8 cellular contexts compared by ENCODE assay signal in the genomic region with DNA sequence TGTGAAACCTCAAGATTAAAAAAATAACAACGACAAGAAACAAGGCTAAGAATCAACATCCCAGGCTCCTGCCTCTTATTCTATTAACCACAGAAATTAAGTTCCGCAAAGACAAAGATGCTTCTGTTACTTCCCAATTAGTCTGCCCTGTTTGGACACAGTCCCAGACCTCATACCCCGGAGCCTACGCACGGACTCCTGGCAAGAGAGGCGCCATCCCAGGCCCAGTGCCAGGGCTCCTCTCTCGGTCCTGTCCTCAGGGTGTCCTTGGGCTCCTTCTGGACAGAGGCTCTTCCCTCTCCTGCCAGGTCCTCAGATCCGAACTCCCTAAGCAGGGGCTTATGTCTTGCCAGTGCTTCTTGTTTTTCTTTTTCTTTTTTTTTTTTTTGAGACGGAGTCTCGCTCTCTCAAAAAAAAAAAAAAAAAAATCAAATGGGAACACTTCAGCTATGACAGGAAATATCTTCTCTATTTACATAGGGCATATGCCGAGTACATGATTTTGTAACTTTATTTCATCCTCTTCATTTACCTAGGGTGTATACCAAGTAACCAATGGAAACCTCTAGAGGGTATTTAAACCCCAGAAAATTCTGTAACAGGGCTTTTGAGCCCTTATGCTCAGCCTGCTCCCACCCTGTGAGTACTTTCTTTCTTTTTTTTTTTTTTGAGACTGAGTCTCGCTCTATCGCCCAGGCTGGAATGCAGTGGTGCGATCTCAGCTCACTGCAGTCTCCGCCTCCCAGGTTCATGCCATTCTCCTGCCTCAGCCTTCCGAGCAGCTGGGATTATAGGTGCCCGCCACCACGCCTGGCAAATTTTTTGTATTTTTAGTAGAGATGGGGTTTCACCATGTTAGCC. TPM values are rescaled to one million over a fixed set of nuclear protein-coding genes. Genes with fewer than 3 reads are reported as not detected.
A peak's percentile ranks its signal among the peaks of the same experiment; 100 is the strongest.
DNase-seq lines count a peak whose midpoint lies in the region; ATAC-seq and TF ChIP-seq lines count a peak whose summit lies in the region.

No MANE protein-coding gene starts in this region.

- peak overlapping the region; percentile 72 to 75 for H3K27ac ChIP-seq in esophagus (ENCODE audit: low read depth in 2 of 2, low read length in 1 of 2)

- ATAC-seq in GM18868 (IDR thresholded peaks at IDR 0.05; ENCODE audit: unreplicated experiment) = no peak

- no peaks in the 10 kb centered on the region for H3K27me3 Mint-ChIP-seq in nephron (ENCODE audit: low read depth)

- no peak overlapping the region for H3K4me3 ChIP-seq in esophagus (ENCODE audit: low read depth in 1 of 2, low read length in 2 of 2)

- H3K4me1 Mint-ChIP-seq in nephron = peaks cover 25% of the 10 kb centered on the region

- 22 to 29% methylated on average over 17 to 18 of the region's 18 CpGs for WGBS in esophagus, 2 donors

- H3K27me3 ChIP-seq in esophagus (ENCODE audit: control insufficient read depth in 1 of 2, insufficient read depth in 2 of 2, low read length in 2 of 2) = no peaks in the 10 kb centered on the region

- peak overlapping the region in 2 of 3 experiments; percentile 21 to 36 for H3K4me3 Mint-ChIP-seq in nephron

- no peaks in the 10 kb centered on the region for H3K9me3 ChIP-seq in esophagus (ENCODE audit: control insufficient read depth in 2 of 2, insufficient read depth in 1 of 2, low read depth in 1 of 2, low read length in 1 of 2)

- H3K4me1 ChIP-seq in esophagus (ENCODE audit: control insufficient read depth in 2 of 2, insufficient read depth in 2 of 2, low read length in 1 of 2) = peaks cover 0 to 5% of the 10 kb centered on the region in 2 donors

- no peaks in the 10 kb centered on the region for H3K36me3 ChIP-seq in esophagus (ENCODE audit: control insufficient read depth in 2 of 2, insufficient read depth in 2 of 2, low read length in 1 of 2)

- H3K9me3 Mint-ChIP-seq in nephron = no peaks in the 10 kb centered on the region

- DNase-seq in CD1c-positive myeloid dendritic cell (ENCODE audit: extremely low spot score) = peak; percentile 81
- peak; percentile 22 for DNase-seq in NOMO-1 treated with dmso at 0.1 percent for 144 hours (lab: John Stamatoyannopoulos, UW; ENCODE audit: unreplicated experiment)
- DNase-seq in NCI-H128 (lab: John Stamatoyannopoulos, UW; ENCODE audit: unreplicated experiment) = no peak
- DNase-seq in HT-29 (ENCODE audit: low spot score) = no peak
- DNase-seq in stimulated activated CD4-positive, alpha-beta T cell treated with anti-CD3 and anti-CD28 coated beads, Interleukin-1b, Interleukin-23, amount 100 ng/mL, for 48 hours = no peak

- no peaks in the 10 kb centered on the region for H3K36me3 Mint-ChIP-seq in nephron (ENCODE audit: low read depth)

- TF ChIP-seq CTCF in nephron (IDR thresholded peaks at IDR 0.05; ENCODE audit: unreplicated experiment in 3 of 3) = no peak

- H3K27ac Mint-ChIP-seq in nephron = peak overlapping the region; percentile 76 to 95 (median 84)

RNA-seq across cellular contexts. Expression of gene ENO1, which starts 11.7 kb away (rescaled TPM):
- polyA plus RNA-seq in esophagus = 1,000 to 10,000 TPM in 1 of 2 donors, 100 to 1,000 TPM in 1; 403 to 1,101 TPM
- 2,011 and 2,121 TPM in 2 replicates for total RNA-seq in HT-29 (2014; rRNA removed; shearing (Covaris generic))

RNA-seq across cellular contexts. Expression of gene CA6, which starts 55.5 kb away (rescaled TPM):
- under 1 TPM in 1 of 2 donors, not detected in 1; 0.06 TPM for polyA plus RNA-seq in esophagus
- not detected in 2 replicates for total RNA-seq in HT-29 (2014; rRNA removed; shearing (Covaris generic))

Comparison
In these comparisons a context has a peak if more than half of its experiments do, and no peak if none do; other contexts are left out.
1. DNase-seq: peak in CD1c-positive myeloid dendritic cell (single experiment) and NOMO-1 treated with dmso at 0.1 percent for 144 hours (single experiment); none in NCI-H128 (single experiment), HT-29 (single experiment) and stimulated activated CD4-positive, alpha-beta T cell treated with anti-CD3 and anti-CD28 coated beads, Interleukin-1b, Interleukin-23, amount 100 ng/mL, for 48 hours (single experiment).